8 cellular contexts compared by ENCODE assay signal in the genomic region with DNA sequence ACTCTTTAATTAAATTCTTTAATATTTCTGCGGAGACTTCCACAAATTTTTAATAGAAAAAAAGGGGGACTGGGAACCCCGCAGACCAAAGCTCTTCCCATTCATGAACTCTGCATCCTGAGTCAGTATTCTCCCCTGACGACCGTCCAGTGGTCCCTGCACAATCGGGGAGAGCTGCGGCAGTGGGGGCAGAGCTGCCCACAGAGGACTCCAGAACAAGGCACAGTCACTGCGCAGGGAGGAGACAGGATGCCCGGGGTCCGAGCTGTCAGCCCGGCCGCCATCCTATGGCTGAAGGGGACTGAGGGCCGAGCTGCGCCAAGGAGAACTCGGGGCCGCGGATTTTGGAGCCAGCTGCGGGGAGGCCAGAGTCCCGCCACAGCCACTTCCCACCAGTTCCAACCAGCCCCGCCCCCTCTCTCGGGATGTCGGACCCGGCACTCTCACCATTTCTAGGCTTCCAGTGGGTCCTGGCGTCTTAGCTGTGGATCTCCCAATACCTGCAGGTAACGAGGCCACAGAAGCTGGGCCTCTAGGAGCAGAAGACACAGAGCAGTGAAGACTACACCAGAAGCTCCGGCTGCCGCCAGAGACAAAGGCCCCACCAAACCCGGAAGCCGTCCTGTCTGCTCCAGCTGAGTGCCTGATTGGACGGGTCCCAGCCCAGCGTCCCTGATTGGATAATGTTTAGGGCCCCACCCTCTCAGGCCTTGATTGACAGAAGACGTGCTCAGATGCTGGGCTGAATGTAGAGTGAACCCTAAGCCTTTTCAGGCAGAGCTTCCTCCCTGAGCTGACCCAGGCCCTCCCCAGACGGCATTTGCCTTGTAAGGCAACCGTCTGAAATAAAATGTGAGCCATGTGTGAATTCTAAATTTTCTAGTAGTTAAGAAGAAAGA.
A peak's percentile ranks its signal among the peaks of the same experiment; 100 is the strongest.
DNase-seq lines count a peak whose midpoint lies in the region; ATAC-seq lines count a peak whose summit lies in the region.

A gene with protein sequence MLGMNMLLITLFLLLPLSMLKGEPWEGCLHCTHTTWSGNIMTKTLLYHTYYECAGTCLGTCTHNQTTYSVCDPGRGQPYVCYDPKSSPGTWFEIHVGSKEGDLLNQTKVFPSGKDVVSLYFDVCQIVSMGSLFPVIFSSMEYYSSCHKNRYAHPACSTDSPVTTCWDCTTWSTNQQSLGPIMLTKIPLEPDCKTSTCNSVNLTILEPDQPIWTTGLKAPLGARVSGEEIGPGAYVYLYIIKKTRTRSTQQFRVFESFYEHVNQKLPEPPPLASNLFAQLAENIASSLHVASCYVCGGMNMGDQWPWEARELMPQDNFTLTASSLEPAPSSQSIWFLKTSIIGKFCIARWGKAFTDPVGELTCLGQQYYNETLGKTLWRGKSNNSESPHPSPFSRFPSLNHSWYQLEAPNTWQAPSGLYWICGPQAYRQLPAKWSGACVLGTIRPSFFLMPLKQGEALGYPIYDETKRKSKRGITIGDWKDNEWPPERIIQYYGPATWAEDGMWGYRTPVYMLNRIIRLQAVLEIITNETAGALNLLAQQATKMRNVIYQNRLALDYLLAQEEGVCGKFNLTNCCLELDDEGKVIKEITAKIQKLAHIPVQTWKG (minus strand): TSS at position 594 of the 899 bp plus-strand sequence. CDS start 13,661 bp downstream, outside the sequence.

- DNase-seq in NCI-H2029 (lab: John Stamatoyannopoulos, UW): peak; percentile 97
- peak; percentile 87 for DNase-seq in T-helper 22 cell (ENCODE audit: low read depth)
- peak; percentile 97 for DNase-seq in astrocyte of the hippocampus (ENCODE audit: low read depth, low spot score)
- DNase-seq in hippocampal formation (lab: John Stamatoyannopoulos, UW): peak; percentile 95 to 96
- DNase-seq in retina: peak; percentile 95
- DNase-seq in UCSD-AML1 (lab: John Stamatoyannopoulos, UW; ENCODE audit: unreplicated experiment): no peak

- ATAC-seq in GM18502 (IDR thresholded peaks at IDR 0.05; ENCODE audit: poor library complexity, unreplicated experiment) (peak; percentile 100), HG02943 (IDR thresholded peaks at IDR 0.05; ENCODE audit: low read depth, unreplicated experiment) (peak; percentile 100)
